In the genomic region with DNA sequence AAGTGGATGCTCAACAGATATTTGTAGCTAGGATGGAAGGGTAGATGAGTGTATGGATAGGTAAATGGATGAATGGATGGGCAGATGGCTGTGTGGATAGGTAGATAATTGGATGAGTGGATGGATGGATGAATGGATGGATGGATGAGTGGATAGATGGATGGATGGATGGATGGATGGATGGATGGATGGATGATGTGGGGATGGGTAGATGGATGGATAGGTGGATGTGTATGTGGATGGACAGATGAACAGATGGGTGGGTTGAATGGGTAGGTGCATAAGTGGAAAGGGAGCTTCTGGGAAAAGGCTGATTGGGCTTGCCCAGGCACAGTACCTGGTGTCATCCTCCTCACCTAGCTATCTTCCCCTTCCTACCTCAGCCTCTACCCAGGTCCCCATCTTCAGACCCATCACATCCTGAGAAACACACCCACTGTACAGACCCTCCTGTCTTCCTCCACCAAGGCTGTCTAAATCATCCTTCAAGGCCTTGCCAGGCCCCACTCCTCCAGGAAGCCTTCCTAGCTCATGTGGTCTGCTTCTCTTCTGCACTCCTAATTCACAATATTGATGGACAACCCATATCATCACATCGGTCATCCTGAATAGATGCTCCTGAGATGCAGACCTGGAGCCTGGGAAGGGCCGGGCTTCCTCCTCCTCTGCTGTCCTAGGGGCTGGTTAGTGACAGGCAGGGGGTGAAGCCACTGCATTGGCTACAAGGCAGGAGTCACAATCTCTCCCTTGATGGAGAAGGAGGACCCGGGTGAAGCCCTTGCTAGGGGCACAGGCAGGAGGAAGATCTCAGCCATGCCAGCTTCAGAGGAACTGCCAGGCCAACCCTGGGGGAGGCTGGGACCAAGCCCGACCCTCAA, we compare ENCODE assay signal across 11 cellular contexts. TPM values are rescaled to one million over a fixed set of nuclear protein-coding genes. Genes with fewer than 3 reads are reported as not detected.
DNase-seq lines count a peak whose midpoint lies in the region; ATAC-seq and TF ChIP-seq lines count a peak whose summit lies in the region.
"Had no signal": no experiment of that assay in that cellular context is flagged by ENCODE, and none has a peak within 500 bp of the region (broad histone marks: within the 10 kb centered on the region; RNA-seq: fewer than 3 reads in every experiment).

No MANE protein-coding gene starts in this region.

- no peaks in the 10 kb centered on the region for H3K36me3 ChIP-seq in mucosa of stomach (ENCODE audit: control insufficient read depth, insufficient read depth, low read length)
- H3K36me3 ChIP-seq in tibial nerve: no peaks in the 10 kb centered on the region

- no peak for TF ChIP-seq POLR2A in tibial nerve (IDR thresholded peaks at IDR 0.05)

- TF ChIP-seq EP300 in tibial nerve (IDR thresholded peaks at IDR 0.05): no peak

- peak overlapping the region; percentile 93 for H3K27ac Mint-ChIP-seq in dendritic cell treated with granulocyte-macrophage colony-stimulating factor and Interleukin-4, amounts not matched to agents 40 ng/mL and 50 ng/mL, for 4 days
- H3K27ac Mint-ChIP-seq: activated naive CD4-positive, alpha-beta T cell treated with anti-CD3 and anti-CD28 coated beads, Interleukin-2, amount 50 U/mL, for 24 hours; stimulated activated naive CD8-positive, alpha-beta T cell treated with anti-CD3 and anti-CD28 coated beads, Interleukin-15, Interleukin-2, amounts not matched to agents 100 ng/mL and 50 ng/mL, for 24 hours had no signal

- H3K27ac ChIP-seq in tibial nerve: peak overlapping the region in 3 of 4 donors; percentile 62 to 76 (median 71)

- H3K4me1 Mint-ChIP-seq in dendritic cell treated with granulocyte-macrophage colony-stimulating factor and Interleukin-4, amounts not matched to agents 40 ng/mL and 50 ng/mL, for 4 days (ENCODE audit: low read depth): peaks cover 91% of the 10 kb centered on the region

- 44 to 62% methylated on average over 3 to 4 of the region's 4 CpGs for WGBS in tibial nerve, 2 donors

- H3K9ac ChIP-seq in mucosa of stomach (ENCODE audit: low read length): peak overlapping the region; percentile 59

- H3K9me3 ChIP-seq in mucosa of stomach (ENCODE audit: control insufficient read depth, low read length) (no peaks in the 10 kb centered on the region), tibial nerve (peaks cover 0 to 15% (median 0%) of the 10 kb centered on the region in 4 donors)

- no peak for TF ChIP-seq CTCF in tibial nerve (IDR thresholded peaks at IDR 0.05)

- intact Hi-C loops in dendritic cell treated with granulocyte-macrophage colony-stimulating factor and Interleukin-4, amounts not matched to agents 40 ng/mL and 50 ng/mL, for 4 days (cut with micrococcal nuclease): no loop called here

- DNase-seq in SK-N-DZ (ENCODE audit: low spot score) (peak; percentile 46), tibial nerve (ENCODE audit: low spot score in 2 of 2) (no peak)
- DNase-seq: stimulated activated CD4-positive, alpha-beta T cell treated with anti-CD3 and anti-CD28 coated beads, Interleukin-2, amount 100 ng/mL, for 48 hours; T-helper 9 cell had no signal

- H3K36me3 Mint-ChIP-seq in dendritic cell treated with granulocyte-macrophage colony-stimulating factor and Interleukin-4, amounts not matched to agents 40 ng/mL and 50 ng/mL, for 4 days (ENCODE audit: low read depth): peaks cover 12% of the 10 kb centered on the region

- ATAC-seq in HG03196 (IDR thresholded peaks at IDR 0.05; ENCODE audit: unreplicated experiment) (no peak), GM19023 (IDR thresholded peaks at IDR 0.05; ENCODE audit: unreplicated experiment) (no peak), HG02870 (IDR thresholded peaks at IDR 0.05; ENCODE audit: unreplicated experiment) (no peak)

- no peak overlapping the region for H3K4me3 ChIP-seq in mucosa of stomach (ENCODE audit: low read length)
- H3K4me3 ChIP-seq in tibial nerve: no peak overlapping the region

- H3K4me1 ChIP-seq in mucosa of stomach (ENCODE audit: control insufficient read depth, insufficient read depth, low read length) (peaks cover 32% of the 10 kb centered on the region), tibial nerve (peaks cover 0 to 34% (median 19%) of the 10 kb centered on the region in 4 donors)

- peaks cover 15% of the 10 kb centered on the region for H3K9me3 Mint-ChIP-seq in dendritic cell treated with granulocyte-macrophage colony-stimulating factor and Interleukin-4, amounts not matched to agents 40 ng/mL and 50 ng/mL, for 4 days
- H3K9me3 Mint-ChIP-seq: activated naive CD4-positive, alpha-beta T cell treated with anti-CD3 and anti-CD28 coated beads, Interleukin-2, amount 50 U/mL, for 24 hours had no signal

- H3K27me3 Mint-ChIP-seq in dendritic cell treated with granulocyte-macrophage colony-stimulating factor and Interleukin-4, amounts not matched to agents 40 ng/mL and 50 ng/mL, for 4 days: peaks cover 3% of the 10 kb centered on the region
- H3K27me3 Mint-ChIP-seq: activated naive CD4-positive, alpha-beta T cell treated with anti-CD3 and anti-CD28 coated beads, Interleukin-2, amount 50 U/mL, for 24 hours; stimulated activated naive CD8-positive, alpha-beta T cell treated with anti-CD3 and anti-CD28 coated beads, Interleukin-15, Interleukin-2, amounts not matched to agents 100 ng/mL and 50 ng/mL, for 24 hours had no signal

- H3K27me3 ChIP-seq in mucosa of stomach (ENCODE audit: control insufficient read depth, insufficient read depth, low read length) (no peaks in the 10 kb centered on the region), tibial nerve (no peaks in the 10 kb centered on the region)

- H3K4me3 Mint-ChIP-seq in dendritic cell treated with granulocyte-macrophage colony-stimulating factor and Interleukin-4, amounts not matched to agents 40 ng/mL and 50 ng/mL, for 4 days: no peak overlapping the region
- H3K4me3 Mint-ChIP-seq: activated naive CD4-positive, alpha-beta T cell treated with anti-CD3 and anti-CD28 coated beads, Interleukin-2, amount 50 U/mL, for 24 hours; stimulated activated naive CD8-positive, alpha-beta T cell treated with anti-CD3 and anti-CD28 coated beads, Interleukin-15, Interleukin-2, amounts not matched to agents 100 ng/mL and 50 ng/mL, for 24 hours had no signal

RNA-seq across cellular contexts. Expression of a gene that starts 49.4 kb away (rescaled TPM):
- 9.8 and 14.5 TPM in 2 replicates for polyA plus RNA-seq in SK-N-DZ (2014; cell fraction: cytosol; rRNA removed)
- 6.3 and 6.9 TPM in 2 replicates for polyA plus RNA-seq in SK-N-DZ (2014; cell fraction: nucleus; rRNA removed)
- 10 to 100 TPM; 34.3 to 56.8 (median 35.6) TPM for total RNA-seq in tibial nerve
